15 cellular contexts compared by ENCODE assay signal in the genomic region with DNA sequence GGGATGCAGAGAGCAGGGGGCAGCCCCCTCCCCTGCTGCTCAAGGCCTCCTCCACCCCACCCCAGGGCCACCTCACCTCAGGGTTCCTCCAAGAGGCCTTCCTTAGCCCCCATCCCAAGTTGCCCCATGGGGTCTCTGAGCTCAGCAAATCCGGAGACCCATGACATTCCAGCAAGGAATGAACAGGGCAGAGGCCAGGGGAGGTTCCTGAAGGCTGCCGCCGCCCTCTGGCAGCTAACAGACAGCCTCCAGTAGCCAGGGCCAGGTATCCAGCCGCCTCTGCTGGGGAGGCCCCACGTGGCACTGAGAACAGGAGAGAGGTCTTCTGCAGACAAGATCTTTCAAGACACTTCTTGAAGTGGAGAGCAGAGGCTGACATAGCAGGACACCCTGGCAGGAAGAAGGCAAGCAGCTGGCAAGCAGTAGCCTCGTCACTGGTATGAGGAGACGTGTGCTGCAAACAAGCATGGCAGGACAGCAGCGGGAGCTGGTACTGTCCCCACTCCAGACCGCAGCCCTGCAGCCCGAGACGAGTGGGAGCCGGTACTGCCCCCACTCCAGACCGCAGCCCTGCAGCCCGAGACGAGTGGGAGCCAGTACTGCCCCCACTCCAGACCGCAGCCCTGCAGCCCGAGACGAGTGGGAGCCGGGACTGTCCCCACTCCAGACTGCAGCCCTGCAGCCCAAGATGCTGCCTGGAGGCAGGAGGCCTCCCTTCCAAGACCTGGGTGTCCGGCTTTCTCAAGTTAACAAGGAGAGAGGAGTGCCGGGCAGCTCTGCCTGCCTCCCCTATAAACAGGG.
DNase-seq lines count a peak whose midpoint lies in the region; ATAC-seq and TF ChIP-seq lines count a peak whose summit lies in the region.
"Had no signal": no experiment of that assay in that cellular context is flagged by ENCODE, and none has a peak within 500 bp of the region (broad histone marks: within the 10 kb centered on the region; RNA-seq: fewer than 3 reads in every experiment).

No MANE protein-coding gene starts in this region.

- TF ChIP-seq CTCF in GM23338 (conservative IDR thresholded peaks at IDR 0.05; ENCODE audit: low read depth in 2 of 2) = no peak
- TF ChIP-seq CTCF in Peyer's patch (IDR thresholded peaks at IDR 0.05) = no peak
- no peak for TF ChIP-seq CTCF in sigmoid colon (IDR thresholded peaks at IDR 0.05)

- no peaks in the 10 kb centered on the region for H4K20me1 ChIP-seq in GM23338 (replicated peaks; ENCODE audit: insufficient read depth)

- H3K9me2 ChIP-seq in GM23338 (ENCODE audit: insufficient read depth) = no peaks in the 10 kb centered on the region

- H3K4me1 Mint-ChIP-seq in GM23338 = no peaks in the 10 kb centered on the region

- H3K4me1 ChIP-seq in GM23338 (ENCODE audit: insufficient read depth) (no peaks in the 10 kb centered on the region), Peyer's patch (peaks cover 0 to 3% (median 0%) of the 10 kb centered on the region in 4 donors), sigmoid colon (peaks cover 0 to under 1% (median 0%) of the 10 kb centered on the region in 4 donors)

- TF ChIP-seq POLR2A in Peyer's patch (IDR thresholded peaks at IDR 0.05) (no peak), sigmoid colon (IDR thresholded peaks at IDR 0.05) (no peak)

- no peaks in the 10 kb centered on the region for H3K36me3 Mint-ChIP-seq in GM23338 (ENCODE audit: low read depth)

- no peaks in the 10 kb centered on the region for H3K9me3 ChIP-seq in Peyer's patch
- H3K9me3 ChIP-seq in sigmoid colon = no peaks in the 10 kb centered on the region

- peaks cover 18% of the 10 kb centered on the region for H3K27me3 Mint-ChIP-seq in GM23338 (ENCODE audit: insufficient read depth, low read depth, poor library complexity)

- no peaks in the 10 kb centered on the region for H3K36me3 ChIP-seq in GM23338 (ENCODE audit: insufficient read depth)
- no peaks in the 10 kb centered on the region for H3K36me3 ChIP-seq in Peyer's patch
- no peaks in the 10 kb centered on the region for H3K36me3 ChIP-seq in sigmoid colon

- no peaks in the 10 kb centered on the region for H3K79me2 ChIP-seq in GM23338 (replicated peaks; ENCODE audit: insufficient read depth)

- H3K27me3 ChIP-seq in GM23338 (ENCODE audit: insufficient read depth) (no peaks in the 10 kb centered on the region), Peyer's patch (no peaks in the 10 kb centered on the region), sigmoid colon (peaks cover 0 to 5% (median 0%) of the 10 kb centered on the region in 3 donors)

- DNase-seq in GM23338 (ENCODE audit: low spot score) (peak; percentile 25), Peyer's patch (peak in 2 of 3 donors; percentile 44 to 63), islet precursor cell (peak; percentile 65), sigmoid colon (peak; percentile 58), NCI-H82 treated with DMSO at 0.1 percent for 48 hours (lab: John Stamatoyannopoulos, UW; ENCODE audit: unreplicated experiment) (no peak)
- DNase-seq: IMR-90; NCI-H1417; NCI-H1930; NCI-H524 treated with DMSO at 0.1 percent for 48 hours; NK-92 treated with Interleukin-12 subunit alpha and Interleukin-12 subunit beta, amount 100 ng/mL, for 24 hours; PC-9 had no signal

- H3K4me3 ChIP-seq in GM23338 (no peak overlapping the region), Peyer's patch (no peak overlapping the region), sigmoid colon (no peak overlapping the region)
- H3K4me3 ChIP-seq: PC-9 had no signal

- no peak overlapping the region for H2AFZ ChIP-seq in GM23338
- H2AFZ ChIP-seq: PC-9 had no signal

- no peak for TF ChIP-seq EP300 in sigmoid colon (IDR thresholded peaks at IDR 0.05)

- no peaks in the 10 kb centered on the region for H3K9me3 Mint-ChIP-seq in GM23338

- no peak overlapping the region for H3K4me2 ChIP-seq in GM23338
- H3K4me2 ChIP-seq: PC-9 had no signal

- 71 to 74% methylated on average over 21 of the region's 21 CpGs for WGBS in sigmoid colon, 2 donors

- no peak overlapping the region for H3K27ac Mint-ChIP-seq in GM23338

- H3K27ac ChIP-seq in GM23338 (ENCODE audit: low read depth) (no peak overlapping the region), Peyer's patch (no peak overlapping the region), sigmoid colon (no peak overlapping the region)
- H3K27ac ChIP-seq: PC-9 had no signal

- intact Hi-C loops in sigmoid colon (cut with DNase I) = loop anchor here (5.0 to 10.0 kb wide), 3 partner anchors 148 to 435 kb away; no protein-coding TSS in a partner anchor

- no peak overlapping the region for H3K4me3 Mint-ChIP-seq in GM23338

- no peaks in the 10 kb centered on the region for H3F3A ChIP-seq in GM23338 (replicated peaks; ENCODE audit: low read depth)

- peak; percentile 20 for ATAC-seq in GM23338
- no peak for ATAC-seq in GM19351 (IDR thresholded peaks at IDR 0.05; ENCODE audit: unreplicated experiment)
- ATAC-seq in GM21526 (IDR thresholded peaks at IDR 0.05; ENCODE audit: low FRiP score, unreplicated experiment) = no peak
- ATAC-seq: Right ventricle myocardium inferior, SK-N-SH treated with all-trans-retinoic acid at 6 μM for 48 hours had no signal

TF ChIP-seq in GM23338, 12 proteins besides CTCF, POLR2A, EP300 and RAD21:
- TF ChIP-seq ZNF331 (CRISPR knock-in tag; IDR thresholded peaks at IDR 0.05; ENCODE audit: low read depth) (no peak), ZNF114 (CRISPR knock-in tag; IDR thresholded peaks at IDR 0.05) (no peak)
